ENCODE assay signal across 27 cellular contexts in genomic region chr1:59346429-59346828, GRCh38.
"Had no signal": no experiment of that assay in that cellular context is flagged by ENCODE, and none has a peak within 500 bp of the region (broad histone marks: within the 10 kb centered on the region; RNA-seq: fewer than 3 reads in every experiment).

No MANE protein-coding gene starts in this region.

- H3K27me3 ChIP-seq: esophagus squamous epithelium, heart right ventricle, suprapubic skin, transverse colon, upper lobe of right lung, uterus had no signal

- H3K4me1 ChIP-seq: esophagus squamous epithelium, heart right ventricle, left ventricle myocardium inferior, lower lobe of right lung, prostate gland, suprapubic skin, transverse colon, upper lobe of right lung, uterus had no signal

- ATAC-seq: effector memory CD8-positive, alpha-beta T cell; heart right ventricle; left cardiac atrium; lower lobe of right lung; naive thymus-derived CD8-positive, alpha-beta T cell; right cardiac atrium; stimulated activated naive CD8-positive, alpha-beta T cell treated with anti-CD3 and anti-CD28 coated beads, Interleukin-15, amount 100 ng/mL, for 72 hours; upper lobe of right lung had no signal

- H3K27ac ChIP-seq: esophagus squamous epithelium, heart right ventricle, left ventricle myocardium inferior, lower lobe of right lung, prostate gland, skin epidermis, suprapubic skin, transverse colon, upper lobe of right lung, uterus had no signal

- FAIRE-seq: endometrium, islet of Langerhans had no signal

- H3K9me3 ChIP-seq: esophagus squamous epithelium, heart right ventricle, left ventricle myocardium inferior, lower lobe of right lung, prostate gland, suprapubic skin, transverse colon, upper lobe of right lung, uterus had no signal

- H3K4me3 ChIP-seq: esophagus squamous epithelium, heart right ventricle, left ventricle myocardium inferior, lower lobe of right lung, prostate gland, skin epidermis, suprapubic skin, transverse colon, upper lobe of right lung, uterus had no signal

- DNase-seq: cortex of kidney; effector memory CD8-positive, alpha-beta T cell; erythroblast; esophagus squamous epithelium; foreskin melanocyte; glutamatergic neuron; heart right ventricle; hippocampal formation; left cardiac atrium; left ventricle myocardium inferior; lower lobe of right lung; naive thymus-derived CD8-positive, alpha-beta T cell; nephron progenitor cell; nucleus accumbens; right cardiac atrium; stimulated activated CD4-positive, alpha-beta T cell treated with anti-CD3 and anti-CD28 coated beads, Interleukin-15, amount 100 ng/mL, for 24 hours; stimulated activated CD4-positive, alpha-beta T cell treated with anti-CD3 and anti-CD28 coated beads, Interleukin-2, amount 100 ng/mL, for 48 hours; stimulated activated naive CD4-positive, alpha-beta T cell; stimulated activated naive CD8-positive, alpha-beta T cell treated with anti-CD3 and anti-CD28 coated beads, Interleukin-15, amount 100 ng/mL, for 72 hours; transverse colon; upper lobe of right lung; uterus had no signal

- H3K36me3 ChIP-seq: heart right ventricle, left ventricle myocardium inferior, lower lobe of right lung, prostate gland, suprapubic skin, transverse colon, upper lobe of right lung, uterus had no signal
